10 cellular contexts compared by ENCODE assay signal in the genomic region with DNA sequence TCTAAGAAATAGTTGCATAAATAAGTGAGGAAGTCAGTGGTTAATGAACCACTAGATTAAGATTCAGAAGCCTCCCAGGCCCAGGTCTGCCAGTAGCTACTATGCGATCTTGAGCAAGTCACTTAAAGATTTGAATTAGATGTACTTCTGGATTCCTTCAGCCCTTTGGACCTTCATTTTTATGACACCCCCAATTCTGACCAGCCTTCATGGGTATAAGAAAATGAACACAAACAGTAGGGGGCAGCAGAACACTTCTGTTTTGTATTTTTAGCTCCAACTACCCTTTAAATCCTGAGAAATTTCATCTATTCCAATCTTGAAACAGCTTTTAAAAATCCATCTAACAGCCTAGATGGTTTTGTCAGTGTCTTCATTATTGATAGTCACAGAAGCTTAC. TPM values are rescaled to one million over a fixed set of nuclear protein-coding genes. Genes with fewer than 3 reads are reported as not detected.
DNase-seq lines count a peak whose midpoint lies in the region; ATAC-seq, FAIRE-seq and TF ChIP-seq lines count a peak whose summit lies in the region.
"Had no signal": no experiment of that assay in that cellular context is flagged by ENCODE, and none has a peak within 500 bp of the region (broad histone marks: within the 10 kb centered on the region; RNA-seq: fewer than 3 reads in every experiment).

No MANE protein-coding gene starts in this region.

- peak; percentile 66 to 75 for TF ChIP-seq RAD21 in A549 (conservative IDR thresholded peaks at IDR 0.05 in 1 of 2, IDR thresholded peaks at IDR 0.05 in 1 of 2)

- ATAC-seq in A549, result peak; percentile 50 to 68; a peak in 2 of 6 replicates
- no peak for ATAC-seq in GM19023 (IDR thresholded peaks at IDR 0.05; ENCODE audit: unreplicated experiment)

- peak; percentile 81 for FAIRE-seq in A549 (lab: Jason Lieb, UNC)
- FAIRE-seq in islet of Langerhans (lab: Jason Lieb, UNC), result peak; percentile 64
- FAIRE-seq in GM12892 (lab: Jason Lieb, UNC), result no peak
- FAIRE-seq: GM18507 had no signal

- CTCF ChIA-PET in A549 (lab: Yijun Ruan, JAX), result interaction anchor here (0.7 to 1.9 kb wide), 12 partner anchors 9 to 1753 kb away, joined by 3 to 9 read pairs (median 3); no protein-coding TSS in a partner anchor

- 71% methylated on average over 1 of the region's 1 CpG for WGBS in A549 (ENCODE audit: missing lambda C conversion rate)

- TF ChIP-seq EP300 in A549 (IDR thresholded peaks at IDR 0.05), result no peak

- H3K4me2 ChIP-seq in A549, result no peak overlapping the region

- DNase-seq in A549 (ENCODE audit: low read depth in 1 of 2, low spot score in 1 of 2) (peak; percentile 1 to 31), GM20000 (ENCODE audit: low spot score) (no peak), SKM-1 (lab: John Stamatoyannopoulos, UW; ENCODE audit: unreplicated experiment) (peak; percentile 0), HK-2 (ENCODE audit: unreplicated experiment) (no peak), GM12892 (ENCODE audit: insufficient read length) (no peak)
- DNase-seq in activated effector memory CD4-positive, alpha-beta T cell treated with anti-CD3 and anti-CD28 coated beads, Interleukin-2, amount 50 U/mL, for 16 hours, result no peak

- POLR2A ChIA-PET in A549 (lab: Yijun Ruan, JAX), result no interaction called here

- no peaks in the 10 kb centered on the region for H3K4me1 ChIP-seq in A549

- H3K4me3 ChIP-seq in A549, result no peak overlapping the region
- H3K4me3 ChIP-seq: SK-N-MC had no signal

- H3K9me3 ChIP-seq in A549, result no peaks in the 10 kb centered on the region

- TF ChIP-seq POLR2A in A549 (IDR thresholded peaks at IDR 0.05; ENCODE audit: low read length), result no peak
- TF ChIP-seq POLR2A in GM12892 (IDR thresholded peaks at IDR 0.05; ENCODE audit: low read depth, low read length), result no peak

- no peak overlapping the region for H3K27ac ChIP-seq in A549
- H3K27ac ChIP-seq: SK-N-MC had no signal

- TF ChIP-seq CTCF in A549 (IDR thresholded peaks at IDR 0.05) (peak; percentile 62), GM20000 (IDR thresholded peaks at IDR 0.05; ENCODE audit: extremely low read depth, missing control alignments) (peak; percentile 17)

TF ChIP-seq in A549, 52 proteins besides CTCF, POLR2A, EP300 and RAD21:
- no peak for TF ChIP-seq NR3C1 (IDR thresholded peaks at IDR 0.05)
- TF ChIP-seq, protein P1, sequence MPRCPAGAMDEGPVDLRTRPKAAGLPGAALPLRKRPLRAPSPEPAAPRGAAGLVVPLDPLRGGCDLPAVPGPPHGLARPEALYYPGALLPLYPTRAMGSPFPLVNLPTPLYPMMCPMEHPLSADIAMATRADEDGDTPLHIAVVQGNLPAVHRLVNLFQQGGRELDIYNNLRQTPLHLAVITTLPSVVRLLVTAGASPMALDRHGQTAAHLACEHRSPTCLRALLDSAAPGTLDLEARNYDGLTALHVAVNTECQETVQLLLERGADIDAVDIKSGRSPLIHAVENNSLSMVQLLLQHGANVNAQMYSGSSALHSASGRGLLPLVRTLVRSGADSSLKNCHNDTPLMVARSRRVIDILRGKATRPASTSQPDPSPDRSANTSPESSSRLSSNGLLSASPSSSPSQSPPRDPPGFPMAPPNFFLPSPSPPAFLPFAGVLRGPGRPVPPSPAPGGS (IDR thresholded peaks at IDR 0.05), result no peak
- TF ChIP-seq SMC3 (IDR thresholded peaks at IDR 0.05), result peak; percentile 60
TF ChIP-seq in A549: peak in this region for 1.

RNA-seq across cellular contexts. Expression of a gene that starts 19.0 kb away (rescaled TPM):
- polyA plus RNA-seq in A549 (2011; rRNA removed) (1.4 and 1.5 TPM in 2 replicates), A549 (2017; fragmentation: RNase III; extraction: RNeasy Plus Mini Kit Qiagen cat#74134 plus additional on column Dnase treatment) (0.42 to 0.74 TPM (median 0.56 TPM) in 3 replicates)
- 0.12 and 0.19 TPM in 2 replicates for polyA plus RNA-seq in A549 (2012; cell fraction: cytosol; rRNA removed)
- 0.10 and 0.11 TPM in 2 replicates for polyA plus RNA-seq in A549 (2012; cell fraction: nucleus; rRNA removed)
- 0.44 and 0.79 TPM in 2 replicates for polyA minus RNA-seq in A549 (2011; rRNA and poly(A)+ RNA removed)
- not detected for polyA plus RNA-seq in GM12892 (2012; ENCODE audit: missing spikeins)

Comparison
In these comparisons a context has a peak if more than half of its experiments do, and no peak if none do; other contexts are left out.
1. DNase-seq: peak in A549 (2 of 2) and SKM-1 (single experiment); none in GM20000 (single experiment), activated effector memory CD4-positive, alpha-beta T cell treated with anti-CD3 and anti-CD28 coated beads, Interleukin-2, amount 50 U/mL, for 16 hours (single experiment), HK-2 (single experiment) and GM12892 (single experiment).